1 cellular context compared by ENCODE assay signal in genomic region chr10:62048919-62049636, GRCh38.
TF ChIP-seq lines count a peak whose summit lies in the region.

No MANE protein-coding gene starts in this region.

TF ChIP-seq in HepG2, 621 proteins besides CTCF, POLR2A, EP300 and RAD21 (continued from another document and continues in another):
- TF ChIP-seq TRAFD1 (CRISPR knock-in tag; IDR thresholded peaks at IDR 0.05; ENCODE audit: borderline replicate concordance) = peak; percentile 86; the same call in 1 of the 2 replicates
- peak; percentile 52 for TF ChIP-seq PHF8 (CRISPR knock-in tag; IDR thresholded peaks at IDR 0.05)
- TF ChIP-seq TEF (CRISPR knock-in tag; IDR thresholded peaks at IDR 0.05) = peak; percentile 75; the same call in 1 of the 2 replicates
- peak; percentile 85 for TF ChIP-seq ZSCAN9 (CRISPR knock-in tag; IDR thresholded peaks at IDR 0.05; ENCODE audit: borderline replicate concordance)
- TF ChIP-seq ZNF562 (CRISPR knock-in tag; IDR thresholded peaks at IDR 0.05; ENCODE audit: borderline replicate concordance) = no peak
- TF ChIP-seq ZNF317 (CRISPR knock-in tag; IDR thresholded peaks at IDR 0.05) = no peak
- TF ChIP-seq EED (CRISPR knock-in tag; IDR thresholded peaks at IDR 0.05) = peak; percentile 55; the same call in 1 of the 2 replicates
- peak; percentile 85; the same call in 1 of the 2 replicates for TF ChIP-seq ZNF276 (CRISPR knock-in tag; IDR thresholded peaks at IDR 0.05; ENCODE audit: low read depth)
- TF ChIP-seq GRHL1 (CRISPR knock-in tag; conservative IDR thresholded peaks at IDR 0.05) = no peak
- peak; percentile 93 for TF ChIP-seq CCDC6 (CRISPR knock-in tag; IDR thresholded peaks at IDR 0.05)
- TF ChIP-seq PHF20 (CRISPR knock-in tag; IDR thresholded peaks at IDR 0.05) = 0 out of 2 replicates have a peak, but pooled peaks have one; percentile 31
- no peak for TF ChIP-seq CBX2 (IDR thresholded peaks at IDR 0.05; ENCODE audit: low read depth, low read length)
- no peak for TF ChIP-seq CBX2 (CRISPR knock-in tag; IDR thresholded peaks at IDR 0.05; ENCODE audit: low read depth)
- 0 out of 2 replicates have a peak, but pooled peaks have one; percentile 36 for TF ChIP-seq ZNF362 (CRISPR knock-in tag; IDR thresholded peaks at IDR 0.05; ENCODE audit: borderline replicate concordance)
- TF ChIP-seq FOXA3 (CRISPR knock-in tag; IDR thresholded peaks at IDR 0.05) = peak; percentile 93
- no peak for TF ChIP-seq NFE2L1 (CRISPR knock-in tag; IDR thresholded peaks at IDR 0.05; ENCODE audit: borderline replicate concordance)
- 0 out of 2 replicates have a peak, but pooled peaks have one; percentile 60 for TF ChIP-seq DMTF1 (CRISPR knock-in tag; IDR thresholded peaks at IDR 0.05)
- peak; percentile 59; the same call in 1 of the 2 replicates for TF ChIP-seq SKIL (CRISPR knock-in tag; IDR thresholded peaks at IDR 0.05; ENCODE audit: borderline replicate concordance)
- peak; percentile 20; the same call in 1 of the 2 replicates for TF ChIP-seq HIC2 (CRISPR knock-in tag; IDR thresholded peaks at IDR 0.05; ENCODE audit: low read depth)
- TF ChIP-seq PLRG1 (conservative IDR thresholded peaks at IDR 0.05) = no peak
- peak; percentile 63; the same call in 1 of the 2 replicates for TF ChIP-seq NCOR1 (IDR thresholded peaks at IDR 0.05; ENCODE audit: borderline replicate concordance, low read length)
- no peak for TF ChIP-seq MLLT10 (CRISPR knock-in tag; IDR thresholded peaks at IDR 0.05)
- TF ChIP-seq ELF4 (CRISPR knock-in tag; IDR thresholded peaks at IDR 0.05; ENCODE audit: borderline replicate concordance) = 0 out of 2 replicates have a peak, but pooled peaks have one; percentile 52
- TF ChIP-seq ZNF788 (CRISPR knock-in tag; IDR thresholded peaks at IDR 0.05; ENCODE audit: borderline replicate concordance) = peak; percentile 88; the same call in 1 of the 2 replicates
- TF ChIP-seq ZNF768 (CRISPR knock-in tag; IDR thresholded peaks at IDR 0.05) = 0 out of 2 replicates have a peak, but pooled peaks have one; percentile 52
- TF ChIP-seq SCMH1 (CRISPR knock-in tag; IDR thresholded peaks at IDR 0.05; ENCODE audit: borderline replicate concordance) = no peak
- peak; percentile 94 for TF ChIP-seq ZNF891 (CRISPR knock-in tag; IDR thresholded peaks at IDR 0.05)
- TF ChIP-seq MXI1 (IDR thresholded peaks at IDR 0.05; ENCODE audit: borderline replicate concordance, low read depth, low read length) = peak; percentile 77; the same call in 2 of the 3 replicates
- TF ChIP-seq MXD3 (CRISPR knock-in tag; IDR thresholded peaks at IDR 0.05) = peak; percentile 87
- TF ChIP-seq NR0B2 (CRISPR knock-in tag; IDR thresholded peaks at IDR 0.05) = peak; percentile 84
- TF ChIP-seq ZNF646 (CRISPR knock-in tag; IDR thresholded peaks at IDR 0.05) = peak; percentile 78
